23 cellular contexts compared by ENCODE assay signal in genomic region chr14:23185046-23185445, GRCh38. TPM values are rescaled to one million over a fixed set of nuclear protein-coding genes. Genes with fewer than 3 reads are reported as not detected.
DNase-seq lines count a peak whose midpoint lies in the region; ATAC-seq, FAIRE-seq and TF ChIP-seq lines count a peak whose summit lies in the region.
"Had no signal": no experiment of that assay in that cellular context is flagged by ENCODE, and none has a peak within 500 bp of the region (broad histone marks: within the 10 kb centered on the region; RNA-seq: fewer than 3 reads in every experiment).

No MANE protein-coding gene starts in this region.

- no TSS peak for BruUV-seq in Calu3 (replicated peaks; lab: Mats Ljungman, UMichigan)

- POLR2A ChIA-PET in A549 (lab: Yijun Ruan, JAX): no interaction called here

- H3K4me1 Mint-ChIP-seq in Calu3 (ENCODE audit: low read depth, unreplicated experiment): no peaks in the 10 kb centered on the region

- H3K4me1 ChIP-seq in A549 (0 out of 3 replicates have a peak, but pooled peaks cover 3% of the 10 kb centered on the region), heart right ventricle (peaks cover 0 to 32% (median 8%) of the 10 kb centered on the region in 9 donors)

- H3K27ac ChIP-seq in A549 (no peak overlapping the region), heart right ventricle (no peak overlapping the region)
- H3K27ac ChIP-seq: esophagus muscularis mucosa, pancreas, RWPE1, spleen, upper lobe of right lung had no signal

- intact Hi-C loops in Calu3 (cut with micrococcal nuclease; ENCODE audit: unreplicated experiment) (no loop called here), heart right ventricle (cut with DNase I) (loop anchor here in 2 of 10 donors (2.0 to 10.0 kb wide), 3 partner anchors 64 to 118 kb away; no protein-coding TSS in a partner anchor)

- peaks cover 9% of the 10 kb centered on the region for H3K27me3 Mint-ChIP-seq in Calu3 (ENCODE audit: unreplicated experiment)

- TF ChIP-seq CTCF in A549 (IDR thresholded peaks at IDR 0.05) (no peak), Calu3 (IDR thresholded peaks at IDR 0.05; ENCODE audit: unreplicated experiment) (no peak), heart right ventricle (IDR thresholded peaks at IDR 0.05) (no peak)

- TF ChIP-seq EP300 in A549 (IDR thresholded peaks at IDR 0.05): no peak

- H3K4me2 ChIP-seq in A549: no peak overlapping the region

- FAIRE-seq in A549 (lab: Jason Lieb, UNC): no peak
- FAIRE-seq: pancreas had no signal

- WGBS in A549 (ENCODE audit: missing lambda C conversion rate): 22% methylated on average over 3 of the region's 3 CpGs
- WGBS in heart right ventricle, 2 donors: 55 to 69% methylated on average over 3 of the region's 3 CpGs

- no peaks in the 10 kb centered on the region for H3K36me3 ChIP-seq in heart right ventricle
- H3K36me3 ChIP-seq: esophagus muscularis mucosa, pancreas, spleen, upper lobe of right lung had no signal

- no peaks in the 10 kb centered on the region for H3K36me3 Mint-ChIP-seq in Calu3 (ENCODE audit: insufficient read depth, unreplicated experiment)

- DNase-seq in A549 (ENCODE audit: low read depth in 1 of 2, low spot score in 1 of 2) (no peak), HT1080 (ENCODE audit: low read depth) (peak; percentile 45), amniotic epithelial cell (ENCODE audit: low read depth) (peak; percentile 29), glomerular endothelial cell (ENCODE audit: extremely low read depth, low read depth, low spot score) (peak; percentile 41), Calu3 (no peak), heart right ventricle (no peak)
- no peak for DNase-seq in stimulated activated CD4-positive, alpha-beta T cell treated with anti-CD3 and anti-CD28 coated beads, Interleukin-4, amount 100 ng/mL, for 24 hours
- DNase-seq: amygdala; cortex of kidney; NCI-H2029; NCI-H526 treated with DMSO at 0.1 percent for 48 hours; pancreas; spleen; stimulated activated naive CD4-positive, alpha-beta T cell; T-helper 1 cell; upper lobe of right lung had no signal

- no peak overlapping the region for H3K4me3 Mint-ChIP-seq in Calu3 (ENCODE audit: low read depth, unreplicated experiment)

- H3K9me3 ChIP-seq in A549: no peaks in the 10 kb centered on the region
- H3K9me3 ChIP-seq in heart right ventricle: no peaks in the 10 kb centered on the region
- H3K9me3 ChIP-seq: esophagus muscularis mucosa, pancreas, spleen, upper lobe of right lung had no signal

- CTCF ChIA-PET in A549 (lab: Yijun Ruan, JAX): interaction anchor here (0.5 to 25.1 kb wide), 8 partner anchors 11 to 456 kb away, joined by 3 to 848 read pairs (median 4); partner anchors contain the start of genes ACIN1, C14orf119 and CEBPE
- CTCF ChIA-PET in Calu3 (lab: Charles Lee): interaction anchor here (0.7 to 3.2 kb wide), 3 partner anchors 64 to 116 kb away, joined by 3 to 22 read pairs (median 4); no protein-coding TSS in a partner anchor

- no peak for ATAC-seq in A549
- no peak for ATAC-seq in heart right ventricle
- ATAC-seq in GM21717 (IDR thresholded peaks at IDR 0.05; ENCODE audit: unreplicated experiment): no peak
- ATAC-seq: left lobe of liver, pancreas, upper lobe of right lung had no signal

- H3K9me3 Mint-ChIP-seq in Calu3 (ENCODE audit: low read depth, unreplicated experiment): no peaks in the 10 kb centered on the region
- H3K9me3 Mint-ChIP-seq: activated T-helper 2 cell treated with anti-CD3 and anti-CD28 coated beads, Interferon-gamma antibody, Interleukin-2, Interleukin-4, amounts not matched to agents 10 μg/mL and 5 μg/mL and 100 μg/mL, durations not matched to agents 14 hours and 24 hours and 36 hours had no signal

- no peak for TF ChIP-seq RAD21 in A549 (conservative IDR thresholded peaks at IDR 0.05 in 1 of 2, IDR thresholded peaks at IDR 0.05 in 1 of 2)

- H3K27me3 ChIP-seq in heart right ventricle: peaks cover 0 to 24% (median 14%) of the 10 kb centered on the region in 7 donors
- H3K27me3 ChIP-seq: esophagus muscularis mucosa, pancreas, upper lobe of right lung had no signal

- no peak for TF ChIP-seq POLR2A in A549 (IDR thresholded peaks at IDR 0.05; ENCODE audit: low read length)

- H3K27ac Mint-ChIP-seq in Calu3 (ENCODE audit: unreplicated experiment): no peak overlapping the region
- H3K27ac Mint-ChIP-seq: activated T-helper 2 cell treated with anti-CD3 and anti-CD28 coated beads, Interferon-gamma antibody, Interleukin-2, Interleukin-4, amounts not matched to agents 10 μg/mL and 5 μg/mL and 100 μg/mL, durations not matched to agents 14 hours and 24 hours and 36 hours had no signal

- H3K4me3 ChIP-seq in A549 (no peak overlapping the region), heart right ventricle (no peak overlapping the region)
- H3K4me3 ChIP-seq: esophagus muscularis mucosa, pancreas, spleen, upper lobe of right lung had no signal

TF ChIP-seq in A549, 52 proteins besides CTCF, POLR2A, EP300 and RAD21:
- TF ChIP-seq KDM5A (IDR thresholded peaks at IDR 0.05): no peak
- TF ChIP-seq CEBPB (IDR thresholded peaks at IDR 0.05): no peak
- no peak for TF ChIP-seq POLR2AphosphoS2 (conservative IDR thresholded peaks at IDR 0.05; ENCODE audit: low read length)
- TF ChIP-seq HOXB13 (CRISPR knock-in tag; IDR thresholded peaks at IDR 0.05; ENCODE audit: low read depth): no peak
- TF ChIP-seq JUN (IDR thresholded peaks at IDR 0.05): no peak
- TF ChIP-seq MAFK (IDR thresholded peaks at IDR 0.05; ENCODE audit: partially characterized antibody): peak; percentile 89
- TF ChIP-seq BHLHE40 (IDR thresholded peaks at IDR 0.05; ENCODE audit: low read depth, low read length): no peak
- TF ChIP-seq E2F6 (IDR thresholded peaks at IDR 0.05; ENCODE audit: borderline replicate concordance, low read depth): no peak

RNA-seq across cellular contexts. Expression of gene SLC7A8, which starts 1.6 kb away (rescaled TPM):
- 0.28 and 0.45 TPM in 2 replicates for polyA plus RNA-seq in A549 (2011; rRNA removed)
- polyA plus RNA-seq in A549 (2012; cell fraction: cytosol; rRNA removed): 0.08 and 0.09 TPM in 2 replicates
- polyA plus RNA-seq in A549 (2012; cell fraction: nucleus; rRNA removed): 0.07 and 0.16 TPM in 2 replicates
- 0.35 to 0.49 TPM (median 0.39 TPM) in 3 replicates for polyA plus RNA-seq in A549 (2017; fragmentation: RNase III; extraction: RNeasy Plus Mini Kit Qiagen cat#74134 plus additional on column Dnase treatment)
- polyA minus RNA-seq in A549 (2011; rRNA and poly(A)+ RNA removed): 0.17 and 0.73 TPM in 2 replicates
- 0.06 and 0.50 TPM in 2 replicates for total RNA-seq in HT1080 (2014; rRNA removed; shearing (Covaris generic))
- polyA plus RNA-seq in HT1080 (2015; cell fraction: cytosol; rRNA removed): 0.46 and 1.9 TPM in 2 replicates
- polyA plus RNA-seq in HT1080 (2015; cell fraction: nucleus; rRNA removed): 0.88 and 1.2 TPM in 2 replicates
- 0.29 TPM in 1 of 2 replicates, not detected in the other for total RNA-seq in glomerular endothelial cell
- total RNA-seq in Calu3 (2022): 0.29 TPM in 1 of 2 replicates, not detected in the other
- total RNA-seq in heart right ventricle: 10 to 100 TPM in 4 of 10 donors, 1 to 10 TPM in 6; 5.9 to 14.8 (median 9.6) TPM
- polyA plus RNA-seq in heart right ventricle: 10 to 100 TPM in 1 of 2 donors, 1 to 10 TPM in 1; 7.8 to 14.9 TPM

RNA-seq across cellular contexts. Expression of gene RNF212B, which starts 52.7 kb away (rescaled TPM):
- polyA plus RNA-seq in A549 (2011; rRNA removed) (not detected in 2 replicates), A549 (2017; fragmentation: RNase III; extraction: RNeasy Plus Mini Kit Qiagen cat#74134 plus additional on column Dnase treatment) (not detected in 3 replicates), heart right ventricle (not detected)
- not detected in 2 replicates for polyA plus RNA-seq in A549 (2012; cell fraction: cytosol; rRNA removed)
- polyA plus RNA-seq in A549 (2012; cell fraction: nucleus; rRNA removed): not detected in 2 replicates
- polyA minus RNA-seq in A549 (2011; rRNA and poly(A)+ RNA removed): not detected in 2 replicates
- not detected in 2 replicates for total RNA-seq in HT1080 (2014; rRNA removed; shearing (Covaris generic))
- not detected in 2 replicates for polyA plus RNA-seq in HT1080 (2015; cell fraction: cytosol; rRNA removed)
- polyA plus RNA-seq in HT1080 (2015; cell fraction: nucleus; rRNA removed): not detected in 2 replicates
- total RNA-seq in glomerular endothelial cell (not detected in 2 replicates), Calu3 (2022) (not detected in 2 replicates), heart right ventricle (not detected)
- total RNA-seq: activated T-helper 2 cell treated with anti-CD3 and anti-CD28 coated beads, Interferon-gamma antibody, Interleukin-2, Interleukin-4, amounts not matched to agents 10 μg/mL and 5 μg/mL and 100 μg/mL, durations not matched to agents 14 hours and 24 hours and 36 hours; left lobe of liver; myocyte; spleen; upper lobe of right lung had no signal
- polyA plus RNA-seq: AG04450, pancreas, spleen had no signal

Comparison
In these comparisons a context has a peak if more than half of its experiments do, and no peak if none do; other contexts are left out.
1. DNase-seq: peak in HT1080 (single experiment), amniotic epithelial cell (single experiment) and glomerular endothelial cell (single experiment); none in A549 (0 of 2), stimulated activated CD4-positive, alpha-beta T cell treated with anti-CD3 and anti-CD28 coated beads, Interleukin-4, amount 100 ng/mL, for 24 hours (single experiment), Calu3 (single experiment) and heart right ventricle (0 of 2).